15 cellular contexts compared by ENCODE assay signal in the genomic region with DNA sequence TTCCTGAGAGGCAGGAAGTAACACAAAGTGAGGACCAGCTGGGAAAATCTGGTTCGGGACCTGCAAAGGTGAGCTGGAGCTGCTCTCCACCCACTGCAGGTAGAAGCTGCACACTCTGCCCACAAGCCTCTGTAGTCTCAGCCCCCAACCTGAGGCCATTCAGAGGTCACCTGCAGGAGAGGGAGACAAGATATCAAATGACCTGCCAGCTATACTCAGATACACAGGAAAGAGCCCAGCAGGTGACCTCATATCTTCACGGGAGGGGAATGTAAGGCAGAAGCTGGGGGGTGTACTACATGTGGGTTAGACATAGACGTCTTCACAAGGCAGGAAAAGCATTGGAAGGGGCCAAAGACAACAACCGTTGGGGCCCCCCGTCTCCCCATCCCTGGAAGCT.
DNase-seq lines count a peak whose midpoint lies in the region; TF ChIP-seq lines count a peak whose summit lies in the region.
"Had no signal": no experiment of that assay in that cellular context is flagged by ENCODE, and none has a peak within 500 bp of the region (broad histone marks: within the 10 kb centered on the region; RNA-seq: fewer than 3 reads in every experiment).

No MANE protein-coding gene starts in this region.

- TF ChIP-seq EP300 in tibial nerve (IDR thresholded peaks at IDR 0.05): no peak

- CTCF ChIA-PET in HEK293 (lab: Yijun Ruan, JAX): interaction anchor here (0.6 to 2.3 kb wide), 4 partner anchors 11 to 562 kb away, joined by 3 to 9 read pairs (median 4); no protein-coding TSS in a partner anchor

- H3K27ac Mint-ChIP-seq in neural progenitor cell: peak overlapping the region; percentile 74
- H3K27ac Mint-ChIP-seq: B cell; CD4-positive, CD25-positive, alpha-beta regulatory T cell; H9 had no signal

- H3K4me3 ChIP-seq in HEK293 (ENCODE audit: low read depth, low read length) (no peak overlapping the region), neural progenitor cell (no peak overlapping the region), tibial nerve (no peak overlapping the region)

- TF ChIP-seq CTCF in HEK293 (tag by site-specific recombination; IDR thresholded peaks at IDR 0.05) (no peak), neural progenitor cell (IDR thresholded peaks at IDR 0.05) (no peak), tibial nerve (IDR thresholded peaks at IDR 0.05) (no peak)

- POLR2A ChIA-PET in HEK293 (lab: Yijun Ruan, JAX): no interaction called here

- no peaks in the 10 kb centered on the region for H3K4me1 ChIP-seq in HEK293 (ENCODE audit: control insufficient read depth, insufficient read depth, low read length)
- H3K4me1 ChIP-seq in neural progenitor cell: peaks cover 10% of the 10 kb centered on the region
- H3K4me1 ChIP-seq in tibial nerve: no peaks in the 10 kb centered on the region

- H4K20me1 ChIP-seq in neural progenitor cell (ENCODE audit: low read depth): peaks cover 3% of the 10 kb centered on the region

- H3K9ac ChIP-seq in neural progenitor cell: no peak overlapping the region

- H3K9me3 ChIP-seq in HEK293 (ENCODE audit: control insufficient read depth, insufficient read depth, low read depth, low read length): no peaks in the 10 kb centered on the region
- H3K9me3 ChIP-seq in neural progenitor cell (ENCODE audit: low read depth): no peaks in the 10 kb centered on the region
- H3K9me3 ChIP-seq in tibial nerve: peaks cover 0 to 5% (median 0%) of the 10 kb centered on the region in 4 donors

- peaks cover 3% of the 10 kb centered on the region for H3K36me3 Mint-ChIP-seq in neural progenitor cell
- H3K36me3 Mint-ChIP-seq: CD4-positive, CD25-positive, alpha-beta regulatory T cell had no signal

- H3K4me2 ChIP-seq in neural progenitor cell: no peak overlapping the region

- TF ChIP-seq POLR2A in tibial nerve (IDR thresholded peaks at IDR 0.05): no peak

- H3K4me1 Mint-ChIP-seq in neural progenitor cell: peaks cover 15% of the 10 kb centered on the region
- H3K4me1 Mint-ChIP-seq: B cell had no signal

- H3K4me3 Mint-ChIP-seq in neural progenitor cell: no peak overlapping the region
- H3K4me3 Mint-ChIP-seq: B cell; CD4-positive, CD25-positive, alpha-beta regulatory T cell; H9 had no signal

- no peaks in the 10 kb centered on the region for H3K27me3 ChIP-seq in neural progenitor cell
- H3K27me3 ChIP-seq in tibial nerve: no peaks in the 10 kb centered on the region

- no peak overlapping the region for H2AFZ ChIP-seq in neural progenitor cell (replicated peaks)

- 58 to 69% methylated on average over 5 of the region's 5 CpGs for WGBS in tibial nerve, 2 donors

- H3F3A ChIP-seq in neural progenitor cell (ENCODE audit: low read depth): no peaks in the 10 kb centered on the region

- no peaks in the 10 kb centered on the region for H3K79me2 ChIP-seq in neural progenitor cell (ENCODE audit: low read depth)

- H3K36me3 ChIP-seq in HEK293 (ENCODE audit: control insufficient read depth in 2 of 2, insufficient read depth in 1 of 2, low read length in 2 of 2) (no peaks in the 10 kb centered on the region), neural progenitor cell (no peaks in the 10 kb centered on the region), tibial nerve (no peaks in the 10 kb centered on the region)

- H3K9me3 Mint-ChIP-seq in neural progenitor cell: no peaks in the 10 kb centered on the region
- H3K9me3 Mint-ChIP-seq: H9 had no signal

- DNase-seq in DMS53 (lab: John Stamatoyannopoulos, UW) (peak; percentile 78), NCI-H69 (lab: John Stamatoyannopoulos, UW) (peak; percentile 61), neural progenitor cell (ENCODE audit: low spot score) (no peak), tibial nerve (ENCODE audit: low spot score in 2 of 2) (no peak), NCI-H774 (lab: John Stamatoyannopoulos, UW) (no peak)
- no peak for DNase-seq in activated effector memory CD4-positive, alpha-beta T cell treated with Interleukin-2 at 50 U/mL for 16 hours
- DNase-seq in activated naive CD4-positive, alpha-beta T cell treated with anti-CD3 and anti-CD28 coated beads, Interleukin-2, amount 50 U/mL, for 16 hours: no peak
- DNase-seq: CD4-positive, CD25-positive, alpha-beta regulatory T cell; H9; Kasumi-1; MM.1S; NCI-H187 treated with DMSO at 0.1 percent for 48 hours; NCI-H82 had no signal

- peaks cover 5% of the 10 kb centered on the region for H3K27me3 Mint-ChIP-seq in neural progenitor cell (ENCODE audit: insufficient read depth, low read depth)
- H3K27me3 Mint-ChIP-seq: CD4-positive, CD25-positive, alpha-beta regulatory T cell had no signal

- no peak overlapping the region for H3K27ac ChIP-seq in HEK293 (ENCODE audit: extremely low read depth, low read depth, low read length)
- no peak overlapping the region for H3K27ac ChIP-seq in neural progenitor cell
- no peak overlapping the region for H3K27ac ChIP-seq in tibial nerve

TF ChIP-seq in HEK293, 187 proteins besides CTCF, POLR2A, EP300 and RAD21:
- TF ChIP-seq ZNF596 (tag by site-specific recombination; IDR thresholded peaks at IDR 0.05) (no peak), ZNF214 (tag by site-specific recombination; IDR thresholded peaks at IDR 0.05; ENCODE audit: borderline replicate concordance) (no peak), WT1 (tag by site-specific recombination; IDR thresholded peaks at IDR 0.05) (no peak), GLIS1 (tag by site-specific recombination; IDR thresholded peaks at IDR 0.05) (peak; percentile 56), ZEB2 (tag by site-specific recombination; IDR thresholded peaks at IDR 0.05) (no peak), EGR2 (tag by site-specific recombination; IDR thresholded peaks at IDR 0.05; ENCODE audit: low read depth) (0 out of 2 replicates have a peak, but pooled peaks have one; percentile 18), ZNF426 (tag by site-specific recombination; IDR thresholded peaks at IDR 0.05) (no peak), SP2 (tag by site-specific recombination; IDR thresholded peaks at IDR 0.05) (no peak), HOXD13 (CRISPR knock-in tag; IDR thresholded peaks at IDR 0.05; ENCODE audit: borderline replicate concordance) (no peak)
- TF ChIP-seq, protein P1, sequence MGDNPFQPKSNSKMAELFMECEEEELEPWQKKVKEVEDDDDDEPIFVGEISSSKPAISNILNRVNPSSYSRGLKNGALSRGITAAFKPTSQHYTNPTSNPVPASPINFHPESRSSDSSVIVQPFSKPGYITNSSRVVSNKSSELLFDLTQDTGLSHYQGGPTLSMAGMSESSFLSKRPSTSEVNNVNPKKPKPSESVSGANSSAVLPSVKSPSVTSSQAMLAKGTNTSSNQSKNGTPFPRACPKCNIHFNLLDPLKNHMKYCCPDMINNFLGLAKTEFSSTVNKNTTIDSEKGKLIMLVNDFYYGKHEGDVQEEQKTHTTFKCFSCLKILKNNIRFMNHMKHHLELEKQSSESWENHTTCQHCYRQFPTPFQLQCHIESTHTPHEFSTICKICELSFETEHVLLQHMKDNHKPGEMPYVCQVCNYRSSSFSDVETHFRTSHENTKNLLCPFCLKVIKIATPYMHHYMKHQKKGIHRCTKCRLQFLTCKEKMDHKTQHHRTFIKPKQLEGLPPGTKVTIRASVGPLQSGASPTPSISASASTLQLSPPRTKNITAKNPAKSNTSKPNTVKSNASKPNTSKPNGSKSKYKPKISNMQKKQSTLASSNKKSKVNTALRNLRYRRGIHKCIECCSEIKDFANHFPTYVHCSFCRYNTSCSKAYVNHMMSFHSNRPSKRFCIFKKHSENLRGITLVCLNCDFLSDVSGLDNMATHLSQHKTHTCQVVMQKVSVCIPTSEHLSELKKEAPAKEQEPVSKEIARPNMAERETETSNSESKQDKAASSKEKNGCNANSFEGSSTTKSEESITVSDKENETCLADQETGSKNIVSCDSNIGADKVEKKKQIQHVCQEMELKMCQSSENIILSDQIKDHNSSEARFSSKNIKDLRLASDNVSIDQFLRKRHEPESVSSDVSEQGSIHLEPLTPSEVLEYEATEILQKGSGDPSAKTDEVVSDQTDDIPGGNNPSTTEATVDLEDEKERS (tag by site-specific recombination; IDR thresholded peaks at IDR 0.05): no peak

Comparison
In these comparisons a context has a peak if more than half of its experiments do, and no peak if none do; other contexts are left out.
1. DNase-seq: peak in DMS53 (single experiment) and NCI-H69 (single experiment); none in neural progenitor cell (single experiment), tibial nerve (0 of 2), activated effector memory CD4-positive, alpha-beta T cell treated with Interleukin-2 at 50 U/mL for 16 hours (single experiment), activated naive CD4-positive, alpha-beta T cell treated with anti-CD3 and anti-CD28 coated beads, Interleukin-2, amount 50 U/mL, for 16 hours (single experiment) and NCI-H774 (single experiment).